24 cellular contexts compared by ENCODE assay signal in the genomic region with DNA sequence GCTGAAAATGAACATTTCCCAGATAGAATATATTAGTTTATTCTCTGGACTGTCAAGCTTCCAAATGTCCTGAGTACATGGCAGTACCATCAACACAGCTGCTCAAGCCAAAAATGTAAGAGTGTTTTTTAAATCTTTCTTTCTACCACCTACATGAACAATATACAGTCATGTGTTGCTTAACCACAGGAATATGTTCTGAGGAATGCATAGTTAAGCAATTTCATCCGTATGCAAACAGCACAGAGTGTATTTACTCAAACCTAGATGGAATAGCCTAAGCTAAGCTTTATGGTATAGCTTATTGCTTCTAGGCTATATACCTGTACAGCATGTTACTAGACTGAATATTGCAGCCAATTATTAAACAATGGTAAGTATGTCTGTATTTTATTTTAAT.
A peak's percentile ranks its signal among the peaks of the same experiment; 100 is the strongest.
DNase-seq lines count a peak whose midpoint lies in the region; ATAC-seq and TF ChIP-seq lines count a peak whose summit lies in the region.
"Had no signal": no experiment of that assay in that cellular context is flagged by ENCODE, and none has a peak within 500 bp of the region (broad histone marks: within the 10 kb centered on the region; RNA-seq: fewer than 3 reads in every experiment).

No MANE protein-coding gene starts in this region.

- H3K4me3 ChIP-seq in GM23248 (no peak overlapping the region), RWPE2 (ENCODE audit: severe bottlenecking) (no peak overlapping the region), fibroblast of lung (replicated peaks in 1 of 4; ENCODE audit: control extremely low read depth in 1 of 4, insufficient read depth in 1 of 4, low read depth in 3 of 4, low read length in 4 of 4) (no peak overlapping the region)
- H3K4me3 ChIP-seq: ascending aorta, esophagus squamous epithelium, heart right ventricle, SK-N-MC had no signal

- H3K27ac ChIP-seq in GM23248: no peak overlapping the region
- H3K27ac ChIP-seq in RWPE2 (ENCODE audit: poor library complexity, severe bottlenecking): no peak overlapping the region
- no peak overlapping the region for H3K27ac ChIP-seq in fibroblast of lung (ENCODE audit: insufficient read depth, low read length)
- H3K27ac ChIP-seq: ascending aorta, esophagus squamous epithelium, heart right ventricle, parathyroid adenoma, SK-N-MC, VCaP had no signal

- no peaks in the 10 kb centered on the region for H3F3A ChIP-seq in GM23248 (ENCODE audit: insufficient read depth)

- H3K79me2 ChIP-seq in GM23248 (ENCODE audit: insufficient read depth): no peaks in the 10 kb centered on the region
- no peaks in the 10 kb centered on the region for H3K79me2 ChIP-seq in fibroblast of lung (ENCODE audit: control insufficient read depth, insufficient read depth, low read length)
- H3K79me2 ChIP-seq: parathyroid adenoma had no signal

- H3K4me2 ChIP-seq in GM23248 (ENCODE audit: unreplicated experiment) (no peak overlapping the region), fibroblast of lung (ENCODE audit: extremely low read depth, insufficient read depth, low read length) (no peak overlapping the region)

- WGBS in GM23248 (ENCODE audit: low coverage in 1 of 2, low lambda C conversion rate in 2 of 2, missing lambda C conversion rate in 2 of 2), 2 experiments: 0 to 8% methylated on average over 1 of the region's 1 CpG

- H4K20me1 ChIP-seq in GM23248 (ENCODE audit: insufficient read depth): no peaks in the 10 kb centered on the region
- H4K20me1 ChIP-seq in fibroblast of lung (ENCODE audit: control insufficient read depth, extremely low read depth, insufficient read depth, low read length): no peaks in the 10 kb centered on the region

- DNase-seq in GM23248: peak; percentile 10
- DNase-seq in RWPE2 (ENCODE audit: low spot score): no peak
- DNase-seq in fibroblast of lung (ENCODE audit: low read depth in 2 of 2): peak; percentile 23 to 65
- peak; percentile 19 for DNase-seq in non-pigmented ciliary epithelial cell (ENCODE audit: low read depth)
- DNase-seq in GM19238 (ENCODE audit: insufficient read length, low spot score): no peak
- DNase-seq: activated CD4-positive, alpha-beta T cell treated with anti-CD3 and anti-CD28 coated beads, Interleukin-2, amount 10 ng/mL, durations not matched to agents 24 days and 14 days; CD4-positive, alpha-beta T cell; DMS153; effector memory CD8-positive, alpha-beta T cell; esophagus squamous epithelium; heart right ventricle; left ventricle myocardium superior; NCI-H1417; NCI-H2081 treated with DMSO at 0.1 percent for 48 hours; NCI-H446 treated with DMSO at 0.1 percent for 48 hours; T-helper 2 cell had no signal

- H3K9ac ChIP-seq in GM23248 (no peak overlapping the region), fibroblast of lung (ENCODE audit: insufficient read depth, low read length) (no peak overlapping the region)
- H3K9ac ChIP-seq: parathyroid adenoma had no signal

- no peaks in the 10 kb centered on the region for H3K9me2 ChIP-seq in GM23248 (ENCODE audit: insufficient read depth)

- no peaks in the 10 kb centered on the region for H3K27me3 ChIP-seq in GM23248 (replicated peaks; ENCODE audit: insufficient read depth)
- no peaks in the 10 kb centered on the region for H3K27me3 ChIP-seq in RWPE2 (ENCODE audit: insufficient read depth, poor library complexity, severe bottlenecking)
- H3K27me3 ChIP-seq in fibroblast of lung (ENCODE audit: control insufficient read depth, insufficient read depth, low read length): no peaks in the 10 kb centered on the region
- H3K27me3 ChIP-seq: ascending aorta, esophagus squamous epithelium, heart right ventricle had no signal

- ATAC-seq in RWPE2 (ENCODE audit: low read depth) (peak; percentile 86), GM19035 (IDR thresholded peaks at IDR 0.05; ENCODE audit: unreplicated experiment) (no peak), GM21447 (IDR thresholded peaks at IDR 0.05; ENCODE audit: unreplicated experiment) (no peak)
- ATAC-seq: effector memory CD8-positive, alpha-beta T cell; heart right ventricle; HepG2; left ventricle myocardium superior; sciatic nerve had no signal

- H3K4me1 ChIP-seq in GM23248 (ENCODE audit: insufficient read depth): no peaks in the 10 kb centered on the region
- no peaks in the 10 kb centered on the region for H3K4me1 ChIP-seq in RWPE2 (ENCODE audit: insufficient read depth, poor library complexity, severe bottlenecking)
- no peaks in the 10 kb centered on the region for H3K4me1 ChIP-seq in fibroblast of lung (ENCODE audit: control insufficient read depth, extremely low read depth, insufficient read depth, low read length)
- H3K4me1 ChIP-seq: ascending aorta, esophagus squamous epithelium, heart right ventricle, parathyroid adenoma had no signal

- H2AFZ ChIP-seq in GM23248 (no peak overlapping the region), fibroblast of lung (ENCODE audit: low read length) (no peak overlapping the region)
- H2AFZ ChIP-seq: parathyroid adenoma had no signal

- H3K9me3 ChIP-seq in GM23248 (ENCODE audit: low read depth): no peaks in the 10 kb centered on the region
- H3K9me3 ChIP-seq in RWPE2 (ENCODE audit: severe bottlenecking): no peaks in the 10 kb centered on the region
- H3K9me3 ChIP-seq in fibroblast of lung (ENCODE audit: control insufficient read depth, insufficient read depth, low read depth, low read length): no peaks in the 10 kb centered on the region
- H3K9me3 ChIP-seq: ascending aorta had no signal

- TF ChIP-seq CTCF in RWPE2 (IDR thresholded peaks at IDR 0.05; ENCODE audit: poor library complexity, severe bottlenecking) (no peak), fibroblast of lung (conservative IDR thresholded peaks at IDR 0.05 in 1 of 2, IDR thresholded peaks at IDR 0.05 in 1 of 2; ENCODE audit: low read depth in 1 of 2, low read length in 2 of 2) (no peak)

- H3K36me3 ChIP-seq in GM23248 (ENCODE audit: low read depth): no peaks in the 10 kb centered on the region
- no peaks in the 10 kb centered on the region for H3K36me3 ChIP-seq in RWPE2 (ENCODE audit: low read depth)
- no peaks in the 10 kb centered on the region for H3K36me3 ChIP-seq in fibroblast of lung (ENCODE audit: control insufficient read depth, insufficient read depth, low read length)
- H3K36me3 ChIP-seq: ascending aorta, esophagus squamous epithelium, heart right ventricle had no signal

- in situ Hi-C loops in GM23248 (cut with MboI): no loop called here

Comparison
In these comparisons a context has a peak if more than half of its experiments do, and no peak if none do; other contexts are left out.
1. DNase-seq: peak in GM23248 (single experiment), fibroblast of lung (2 of 2) and non-pigmented ciliary epithelial cell (single experiment); none in RWPE2 (single experiment) and GM19238 (single experiment).